ENCODE assay signal across 11 cellular contexts in genomic region chr11:128294001-128294684, GRCh38.
DNase-seq lines count a peak whose midpoint lies in the region; ATAC-seq and TF ChIP-seq lines count a peak whose summit lies in the region.
"Had no signal": no experiment of that assay in that cellular context is flagged by ENCODE, and none has a peak within 500 bp of the region (broad histone marks: within the 10 kb centered on the region; RNA-seq: fewer than 3 reads in every experiment).

No MANE protein-coding gene starts in this region.

- in situ Hi-C loops in KBM-7 (cut with MboI; ENCODE audit: low pct_unique_long_range_greater_than_20kb, low sequenced_read_pairs), result loop anchor here (25.0 kb wide), 1 partner anchor 543 kb away; no protein-coding TSS in a partner anchor

- H3K4me3 Mint-ChIP-seq in CD4-positive, CD25-positive, alpha-beta regulatory T cell, result peak overlapping the region in 3 of 4 donors; percentile 5 to 37 (median 12)
- peak overlapping the region in 5 of 8 donors; percentile 3 to 64 (median 48) for H3K4me3 Mint-ChIP-seq in CD4-positive, alpha-beta memory T cell
- peak overlapping the region; percentile 90 for H3K4me3 Mint-ChIP-seq in activated T-helper 17 cell treated with anti-CD3 and anti-CD28 coated beads, Interleukin-2, amount 50 U/mL, for 72 hours
- no peak overlapping the region for H3K4me3 Mint-ChIP-seq in natural killer cell

- H3K27me3 ChIP-seq in CD4-positive, CD25-positive, alpha-beta regulatory T cell (ENCODE audit: control insufficient read depth, insufficient read depth, low read length), result no peaks in the 10 kb centered on the region
- no peaks in the 10 kb centered on the region for H3K27me3 ChIP-seq in CD4-positive, alpha-beta memory T cell (ENCODE audit: insufficient read depth, low read length)

- no peaks in the 10 kb centered on the region for H3K27me3 Mint-ChIP-seq in CD4-positive, CD25-positive, alpha-beta regulatory T cell
- no peaks in the 10 kb centered on the region for H3K27me3 Mint-ChIP-seq in CD4-positive, alpha-beta memory T cell
- H3K27me3 Mint-ChIP-seq in activated T-helper 17 cell treated with anti-CD3 and anti-CD28 coated beads, Interleukin-2, amount 50 U/mL, for 72 hours, result no peaks in the 10 kb centered on the region
- H3K27me3 Mint-ChIP-seq in natural killer cell (ENCODE audit: low read depth in 2 of 2), result no peaks in the 10 kb centered on the region

- H3K27ac ChIP-seq in CD4-positive, CD25-positive, alpha-beta regulatory T cell (ENCODE audit: insufficient read depth, low read length, poor library complexity, severe bottlenecking), result peak overlapping the region; percentile 98
- no peak overlapping the region for H3K27ac ChIP-seq in CD4-positive, alpha-beta memory T cell (ENCODE audit: low read depth, low read length)
- H3K27ac ChIP-seq: epithelial cell of prostate had no signal

- peaks cover 0 to 2% (median 0%) of the 10 kb centered on the region in 7 donors for H3K9me3 Mint-ChIP-seq in CD4-positive, CD25-positive, alpha-beta regulatory T cell
- peaks cover 0 to 11% (median 5%) of the 10 kb centered on the region in 8 donors for H3K9me3 Mint-ChIP-seq in CD4-positive, alpha-beta memory T cell
- peaks cover 3% of the 10 kb centered on the region for H3K9me3 Mint-ChIP-seq in activated T-helper 17 cell treated with anti-CD3 and anti-CD28 coated beads, Interleukin-2, amount 50 U/mL, for 72 hours
- H3K9me3 Mint-ChIP-seq in natural killer cell, result no peaks in the 10 kb centered on the region

- CTCF ChIA-PET in CD4-positive, alpha-beta memory T cell (lab: Charles Lee; ENCODE audit: partially characterized antibody), result interaction anchor here (1.0 to 7.2 kb wide), 3 partner anchors 9 to 329 kb away, joined by 3 to 75 read pairs (median 3); no protein-coding TSS in a partner anchor

- DNase-seq in CD4-positive, CD25-positive, alpha-beta regulatory T cell, result no peak
- DNase-seq in CD4-positive, alpha-beta memory T cell, result no peak
- DNase-seq in natural killer cell (no peak), KBM-7 (no peak), head of caudate nucleus (no peak), DMS79 (lab: John Stamatoyannopoulos, UW) (no peak)
- DNase-seq: activated naive CD4-positive, alpha-beta T cell treated with Interleukin-2 at 50 U/mL for 16 hours; GDM1; stimulated activated CD4-positive, alpha-beta T cell treated with anti-CD3 and anti-CD28 coated beads, Interleukin-2, amount 100 ng/mL, for 48 hours had no signal

- no peaks in the 10 kb centered on the region for H3K36me3 Mint-ChIP-seq in CD4-positive, CD25-positive, alpha-beta regulatory T cell
- H3K36me3 Mint-ChIP-seq in CD4-positive, alpha-beta memory T cell, result peaks cover 19 to 29% of the 10 kb centered on the region in 2 donors
- peaks cover 21% of the 10 kb centered on the region for H3K36me3 Mint-ChIP-seq in activated T-helper 17 cell treated with anti-CD3 and anti-CD28 coated beads, Interleukin-2, amount 50 U/mL, for 72 hours (ENCODE audit: low read depth)
- H3K36me3 Mint-ChIP-seq in natural killer cell, result no peaks in the 10 kb centered on the region

- TF ChIP-seq CTCF in natural killer cell (IDR thresholded peaks at IDR 0.05), result no peak

- peak overlapping the region; percentile 98 to 100 (median 100) for H3K27ac Mint-ChIP-seq in CD4-positive, CD25-positive, alpha-beta regulatory T cell
- H3K27ac Mint-ChIP-seq in CD4-positive, alpha-beta memory T cell, result peak overlapping the region; percentile 62 to 100 (median 89)
- peak overlapping the region; percentile 13 for H3K27ac Mint-ChIP-seq in activated T-helper 17 cell treated with anti-CD3 and anti-CD28 coated beads, Interleukin-2, amount 50 U/mL, for 72 hours
- H3K27ac Mint-ChIP-seq in natural killer cell, result peak overlapping the region; percentile 98 to 99

- intact Hi-C loops in CD4-positive, alpha-beta memory T cell (cut with micrococcal nuclease), result loop anchor here (5.0 kb wide), 1 partner anchor 73 kb away; no protein-coding TSS in a partner anchor
- intact Hi-C loops in natural killer cell (cut with micrococcal nuclease), result loop anchor here (5.0 to 10.0 kb wide), 2 partner anchors 257 to 541 kb away; no protein-coding TSS in a partner anchor
- intact Hi-C loops in head of caudate nucleus (cut with DNase I), result loop anchor here (5.0 kb wide), 1 partner anchor 338 kb away; no protein-coding TSS in a partner anchor

- ATAC-seq in CD4-positive, CD25-positive, alpha-beta regulatory T cell (ENCODE audit: low read depth in 2 of 2), result no peak
- no peak for ATAC-seq in activated T-helper 17 cell treated with anti-CD3 and anti-CD28 coated beads, Interleukin-2, amount 50 U/mL, for 72 hours (replicated peaks)
- no peak for ATAC-seq in natural killer cell

- H3K9me3 ChIP-seq in CD4-positive, CD25-positive, alpha-beta regulatory T cell (ENCODE audit: control insufficient read depth in 2 of 2, low read length in 2 of 2), result no peaks in the 10 kb centered on the region
- no peaks in the 10 kb centered on the region for H3K9me3 ChIP-seq in CD4-positive, alpha-beta memory T cell (ENCODE audit: control insufficient read depth in 1 of 2, low read length in 2 of 2)

- no peak overlapping the region for H3K4me3 ChIP-seq in CD4-positive, CD25-positive, alpha-beta regulatory T cell (ENCODE audit: low read depth, low read length)
- no peak overlapping the region for H3K4me3 ChIP-seq in CD4-positive, alpha-beta memory T cell (ENCODE audit: low read length in 2 of 2)

- H3K4me1 ChIP-seq in CD4-positive, CD25-positive, alpha-beta regulatory T cell (ENCODE audit: control insufficient read depth, insufficient read depth, low read length, poor library complexity, severe bottlenecking), result peaks cover 100% of the 10 kb centered on the region
- H3K4me1 ChIP-seq in CD4-positive, alpha-beta memory T cell (ENCODE audit: insufficient read depth, low read length), result peaks cover 100% of the 10 kb centered on the region

- no peaks in the 10 kb centered on the region for H3K36me3 ChIP-seq in CD4-positive, CD25-positive, alpha-beta regulatory T cell (ENCODE audit: control insufficient read depth, insufficient read depth, low read length)
- H3K36me3 ChIP-seq in CD4-positive, alpha-beta memory T cell (ENCODE audit: insufficient read depth, low read length), result no peaks in the 10 kb centered on the region

- POLR2A ChIA-PET in CD4-positive, alpha-beta memory T cell (lab: Charles Lee; ENCODE audit: partially characterized antibody), result interaction anchor here (0.9 to 21.5 kb wide), 8 partner anchors 8 to 338 kb away, joined by 3 to 888 read pairs (median 28); no protein-coding TSS in a partner anchor

- peaks cover 53 to 99% (median 83%) of the 10 kb centered on the region in 4 donors for H3K4me1 Mint-ChIP-seq in CD4-positive, CD25-positive, alpha-beta regulatory T cell
- H3K4me1 Mint-ChIP-seq in CD4-positive, alpha-beta memory T cell, result peaks cover 74 to 98% (median 89%) of the 10 kb centered on the region in 4 donors
- H3K4me1 Mint-ChIP-seq in activated T-helper 17 cell treated with anti-CD3 and anti-CD28 coated beads, Interleukin-2, amount 50 U/mL, for 72 hours, result peaks cover 66% of the 10 kb centered on the region
- peaks cover 78 to 91% of the 10 kb centered on the region in 2 donors for H3K4me1 Mint-ChIP-seq in natural killer cell

Comparison
In these comparisons a context has a peak if more than half of its experiments do, and no peak if none do; other contexts are left out.
1. H3K27ac Mint-ChIP-seq: peak in every context shown above with its lines; median percentile 100 in CD4-positive, CD25-positive, alpha-beta regulatory T cell; 98 in natural killer cell; 89 in CD4-positive, alpha-beta memory T cell; 13 in activated T-helper 17 cell treated with anti-CD3 and anti-CD28 coated beads, Interleukin-2, amount 50 U/mL, for 72 hours.